In genomic region chr7:108130261-108130660, GRCh38 we compare ENCODE assay signal across 28 cellular contexts. TPM values are rescaled to one million over a fixed set of nuclear protein-coding genes. Genes with fewer than 3 reads are reported as not detected.
"Had no signal": no experiment of that assay in that cellular context is flagged by ENCODE, and none has a peak within 500 bp of the region (broad histone marks: within the 10 kb centered on the region; RNA-seq: fewer than 3 reads in every experiment).

A gene with protein sequence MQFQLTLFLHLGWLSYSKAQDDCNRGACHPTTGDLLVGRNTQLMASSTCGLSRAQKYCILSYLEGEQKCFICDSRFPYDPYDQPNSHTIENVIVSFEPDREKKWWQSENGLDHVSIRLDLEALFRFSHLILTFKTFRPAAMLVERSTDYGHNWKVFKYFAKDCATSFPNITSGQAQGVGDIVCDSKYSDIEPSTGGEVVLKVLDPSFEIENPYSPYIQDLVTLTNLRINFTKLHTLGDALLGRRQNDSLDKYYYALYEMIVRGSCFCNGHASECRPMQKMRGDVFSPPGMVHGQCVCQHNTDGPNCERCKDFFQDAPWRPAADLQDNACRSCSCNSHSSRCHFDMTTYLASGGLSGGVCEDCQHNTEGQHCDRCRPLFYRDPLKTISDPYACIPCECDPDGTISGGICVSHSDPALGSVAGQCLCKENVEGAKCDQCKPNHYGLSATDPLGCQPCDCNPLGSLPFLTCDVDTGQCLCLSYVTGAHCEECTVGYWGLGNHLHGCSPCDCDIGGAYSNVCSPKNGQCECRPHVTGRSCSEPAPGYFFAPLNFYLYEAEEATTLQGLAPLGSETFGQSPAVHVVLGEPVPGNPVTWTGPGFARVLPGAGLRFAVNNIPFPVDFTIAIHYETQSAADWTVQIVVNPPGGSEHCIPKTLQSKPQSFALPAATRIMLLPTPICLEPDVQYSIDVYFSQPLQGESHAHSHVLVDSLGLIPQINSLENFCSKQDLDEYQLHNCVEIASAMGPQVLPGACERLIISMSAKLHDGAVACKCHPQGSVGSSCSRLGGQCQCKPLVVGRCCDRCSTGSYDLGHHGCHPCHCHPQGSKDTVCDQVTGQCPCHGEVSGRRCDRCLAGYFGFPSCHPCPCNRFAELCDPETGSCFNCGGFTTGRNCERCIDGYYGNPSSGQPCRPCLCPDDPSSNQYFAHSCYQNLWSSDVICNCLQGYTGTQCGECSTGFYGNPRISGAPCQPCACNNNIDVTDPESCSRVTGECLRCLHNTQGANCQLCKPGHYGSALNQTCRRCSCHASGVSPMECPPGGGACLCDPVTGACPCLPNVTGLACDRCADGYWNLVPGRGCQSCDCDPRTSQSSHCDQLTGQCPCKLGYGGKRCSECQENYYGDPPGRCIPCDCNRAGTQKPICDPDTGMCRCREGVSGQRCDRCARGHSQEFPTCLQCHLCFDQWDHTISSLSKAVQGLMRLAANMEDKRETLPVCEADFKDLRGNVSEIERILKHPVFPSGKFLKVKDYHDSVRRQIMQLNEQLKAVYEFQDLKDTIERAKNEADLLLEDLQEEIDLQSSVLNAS (N-terminal part only) (minus strand): TSS chr7:108130361. CDS start chr7:108123164, 7,197 bp downstream.

- H3K9me3 Mint-ChIP-seq: activated CD4-positive, alpha-beta memory T cell treated with anti-CD3 and anti-CD28 coated beads, Interleukin-2, amount 10 ng/mL, durations not matched to agents 7 days and 5 days; activated naive CD4-positive, alpha-beta T cell treated with anti-CD3 and anti-CD28 coated beads, Interleukin-2, amount 10 ng/mL, durations not matched to agents 7 days and 5 days; activated naive CD8-positive, alpha-beta T cell treated with anti-CD3 and anti-CD28 coated beads, Interleukin-2, amount 10 ng/mL, durations not matched to agents 7 days and 5 days; activated T-cell treated with anti-CD3 and anti-CD28 coated beads, Interleukin-2, amount 50 U/mL, for 24 hours; brain; effector memory CD8-positive, alpha-beta T cell; immature natural killer cell; naive B cell; nephron progenitor cell had no signal

- H3K36me3 ChIP-seq: ascending aorta, gastroesophageal sphincter, left ventricle myocardium inferior, right atrium auricular region, thoracic aorta, upper lobe of left lung, vagina, WERI-Rb-1 had no signal

- H3K4me1 ChIP-seq: ascending aorta, gastroesophageal sphincter, left ventricle myocardium inferior, right atrium auricular region, upper lobe of left lung, vagina had no signal

- H3K9me3 ChIP-seq: ascending aorta, gastroesophageal sphincter, left ventricle myocardium inferior, right atrium auricular region, thoracic aorta, upper lobe of left lung, vagina had no signal

- H3K36me3 Mint-ChIP-seq: activated naive CD4-positive, alpha-beta T cell treated with anti-CD3 and anti-CD28 coated beads, Interleukin-2, amount 10 ng/mL, durations not matched to agents 7 days and 5 days; brain; immature natural killer cell; naive B cell had no signal

- H3K27ac ChIP-seq: ascending aorta, gastroesophageal sphincter, left ventricle myocardium inferior, right atrium auricular region, thoracic aorta, upper lobe of left lung, vagina, WERI-Rb-1 had no signal

- DNase-seq: activated CD4-positive, alpha-beta memory T cell treated with anti-CD3 and anti-CD28 coated beads, Interleukin-2, amount 10 ng/mL, durations not matched to agents 7 days and 5 days; activated CD4-positive, alpha-beta T cell treated with anti-CD3 and anti-CD28 coated beads for 48 hours; activated CD8-positive, alpha-beta memory T cell treated with anti-CD3 and anti-CD28 coated beads, Interleukin-2, amount 50 U/mL, for 48 hours; activated gamma-delta T cell; activated naive CD4-positive, alpha-beta T cell treated with anti-CD3 and anti-CD28 coated beads, Interleukin-2, amount 10 ng/mL, durations not matched to agents 7 days and 5 days; activated naive CD8-positive, alpha-beta T cell treated with anti-CD3 and anti-CD28 coated beads, Interleukin-2, amount 10 ng/mL, durations not matched to agents 7 days and 5 days; activated T-cell treated with anti-CD3 and anti-CD28 coated beads, Interleukin-2, amount 50 U/mL, for 24 hours; cortex of kidney; effector memory CD8-positive, alpha-beta T cell; hippocampal formation; immature natural killer cell; left ventricle myocardium inferior; naive B cell; nephron progenitor cell; nucleus accumbens; stimulated activated naive CD4-positive, alpha-beta T cell treated with Interleukin-2 at 50 U/mL for 16 hours; T-helper 17 cell; T1000; upper lobe of left lung; WERI-Rb-1 had no signal

- H3K27me3 Mint-ChIP-seq: brain, naive B cell had no signal

- H3K4me1 Mint-ChIP-seq: nephron progenitor cell had no signal

- H3K27ac Mint-ChIP-seq: activated CD4-positive, alpha-beta memory T cell treated with anti-CD3 and anti-CD28 coated beads, Interleukin-2, amount 10 ng/mL, durations not matched to agents 7 days and 5 days; activated naive CD4-positive, alpha-beta T cell treated with anti-CD3 and anti-CD28 coated beads, Interleukin-2, amount 10 ng/mL, durations not matched to agents 7 days and 5 days; activated naive CD8-positive, alpha-beta T cell treated with anti-CD3 and anti-CD28 coated beads, Interleukin-2, amount 10 ng/mL, durations not matched to agents 7 days and 5 days; activated T-cell treated with anti-CD3 and anti-CD28 coated beads, Interleukin-2, amount 50 U/mL, for 24 hours; brain; effector memory CD8-positive, alpha-beta T cell; immature natural killer cell; naive B cell; nephron progenitor cell; T-helper 17 cell had no signal

- H3K27me3 ChIP-seq: ascending aorta, gastroesophageal sphincter, right atrium auricular region, upper lobe of left lung, vagina had no signal

- H3K4me3 ChIP-seq: ascending aorta, gastroesophageal sphincter, left ventricle myocardium inferior, right atrium auricular region, thoracic aorta, upper lobe of left lung, vagina had no signal

- ATAC-seq: activated CD4-positive, CD25-positive, alpha-beta regulatory T cell treated with anti-CD3 and anti-CD28 coated beads, Interleukin-2, amount 50 U/mL, for 24 hours; effector memory CD8-positive, alpha-beta T cell; gastroesophageal sphincter; T-helper 17 cell had no signal

- H3K4me3 Mint-ChIP-seq: activated CD4-positive, alpha-beta memory T cell treated with anti-CD3 and anti-CD28 coated beads, Interleukin-2, amount 10 ng/mL, durations not matched to agents 7 days and 5 days; activated naive CD4-positive, alpha-beta T cell treated with anti-CD3 and anti-CD28 coated beads, Interleukin-2, amount 10 ng/mL, durations not matched to agents 7 days and 5 days; activated naive CD8-positive, alpha-beta T cell treated with anti-CD3 and anti-CD28 coated beads, Interleukin-2, amount 10 ng/mL, durations not matched to agents 7 days and 5 days; activated T-cell treated with anti-CD3 and anti-CD28 coated beads, Interleukin-2, amount 50 U/mL, for 24 hours; brain; effector memory CD8-positive, alpha-beta T cell; immature natural killer cell; nephron progenitor cell; T-helper 17 cell had no signal

RNA-seq across cellular contexts. Expression of the gene that starts here (rescaled TPM):
- total RNA-seq: activated CD4-positive, alpha-beta memory T cell treated with anti-CD3 and anti-CD28 coated beads, Interleukin-2, amount 10 ng/mL, durations not matched to agents 7 days and 5 days; activated naive CD8-positive, alpha-beta T cell treated with anti-CD3 and anti-CD28 coated beads, Interleukin-2, amount 10 ng/mL, durations not matched to agents 7 days and 5 days; ascending aorta; lung microvascular endothelial cell; right atrium auricular region; T-helper 17 cell had no signal
- polyA plus RNA-seq: immature natural killer cell had no signal
